ENCODE assay signal across 22 cellular contexts in genomic region chr20:8200220-8200619, GRCh38.
A peak's percentile ranks its signal among the peaks of the same experiment; 100 is the strongest.
DNase-seq lines count a peak whose midpoint lies in the region; ATAC-seq, FAIRE-seq and TF ChIP-seq lines count a peak whose summit lies in the region.
"Had no signal": no experiment of that assay in that cellular context is flagged by ENCODE, and none has a peak within 500 bp of the region (broad histone marks: within the 10 kb centered on the region; RNA-seq: fewer than 3 reads in every experiment).

No MANE protein-coding gene starts in this region.

- POLR2A ChIA-PET in A549 (lab: Yijun Ruan, JAX) = no interaction called here
- POLR2A ChIA-PET in IMR-90 (lab: Charles Lee; ENCODE audit: unreplicated experiment) = no interaction called here

- intact Hi-C loops in IMR-90 (cut with micrococcal nuclease) = no loop called here
- intact Hi-C loops in upper lobe of right lung (cut with DNase I) = no loop called here

- no peak overlapping the region for H2BK15ac ChIP-seq in IMR-90 (ENCODE audit: low read depth, low read length)

- H4K20me1 ChIP-seq in IMR-90 (ENCODE audit: insufficient read depth, low read length) = no peaks in the 10 kb centered on the region
- H4K20me1 ChIP-seq: BLaER1 treated with 17β-estradiol and CSF1 and Interleukin-3, amounts not matched to agents 10 nM and 100 nM had no signal

- H3K56ac ChIP-seq in IMR-90 (ENCODE audit: extremely low read depth, insufficient read depth, low read length) = no peak overlapping the region

- H2BK5ac ChIP-seq in IMR-90 (ENCODE audit: low read depth, low read length, poor library complexity, severe bottlenecking) = no peak overlapping the region

- no peak overlapping the region for H4K5ac ChIP-seq in IMR-90 (ENCODE audit: low read depth, low read length)

- H3K9me1 ChIP-seq in IMR-90 (ENCODE audit: insufficient read depth, low read length) = no peaks in the 10 kb centered on the region

- no peak overlapping the region for H2AK9ac ChIP-seq in IMR-90 (replicated peaks; ENCODE audit: low read depth, low read length, poor library complexity)

- ATAC-seq in A549 (no peak), IMR-90 (ENCODE audit: low read depth) (no peak), upper lobe of right lung (no peak)
- ATAC-seq: CD8-positive, alpha-beta T cell; GM12878 had no signal

- H2BK20ac ChIP-seq in IMR-90 (ENCODE audit: low read depth, low read length) = no peak overlapping the region

- CTCF ChIA-PET in A549 (lab: Yijun Ruan, JAX) (no interaction called here), IMR-90 (lab: Yijun Ruan, JAX) (no interaction called here)

- peaks cover 7 to 11% of the 10 kb centered on the region in 2 experiments for H3K79me1 ChIP-seq in IMR-90 (ENCODE audit: low read depth in 1 of 2, low read length in 2 of 2)

- H3K9me3 ChIP-seq in A549 (no peaks in the 10 kb centered on the region), IMR-90 (ENCODE audit: control insufficient read depth, insufficient read depth, low read length) (peaks cover 3% of the 10 kb centered on the region; the same call in 1 of the 2 replicates), upper lobe of right lung (no peaks in the 10 kb centered on the region)

- dilution Hi-C loops in IMR-90 (cut with HindIII; ENCODE audit: low sequenced_read_pairs, unreplicated experiment) = no loop called here

- no peak for TF ChIP-seq CTCF in A549 (IDR thresholded peaks at IDR 0.05)
- no peak for TF ChIP-seq CTCF in IMR-90 (conservative IDR thresholded peaks at IDR 0.05; ENCODE audit: low read depth, low read length)
- TF ChIP-seq CTCF in upper lobe of right lung (IDR thresholded peaks at IDR 0.05) = no peak

- H2BK120ac ChIP-seq in IMR-90 (ENCODE audit: low read depth, low read length) = no peak overlapping the region

- peak; percentile 51 for FAIRE-seq in A549 (lab: Jason Lieb, UNC)
- peak; percentile 86 for FAIRE-seq in islet of Langerhans (lab: Jason Lieb, UNC)
- FAIRE-seq: GM12878, GM12892, GM18507 had no signal

- H3K27ac ChIP-seq in A549 (no peak overlapping the region), IMR-90 (ENCODE audit: insufficient read depth, low read length) (no peak overlapping the region), upper lobe of right lung (no peak overlapping the region)
- H3K27ac ChIP-seq: BLaER1 treated with 17β-estradiol and CSF1 and Interleukin-3, amounts not matched to agents 10 nM and 100 nM; C4-2B had no signal

- H3K27me3 ChIP-seq in IMR-90 (ENCODE audit: control insufficient read depth, insufficient read depth, low read length) (no peaks in the 10 kb centered on the region), upper lobe of right lung (no peaks in the 10 kb centered on the region)
- H3K27me3 ChIP-seq: BLaER1 treated with 17β-estradiol and CSF1 and Interleukin-3, amounts not matched to agents 10 nM and 100 nM had no signal

- no peak for TF ChIP-seq EP300 in A549 (IDR thresholded peaks at IDR 0.05)

- no peak overlapping the region for H3K4me2 ChIP-seq in A549
- H3K4me2 ChIP-seq in IMR-90 (ENCODE audit: low read depth, low read length) = no peak overlapping the region
- H3K4me2 ChIP-seq: BLaER1 treated with 17β-estradiol and CSF1 and Interleukin-3, amounts not matched to agents 10 nM and 100 nM had no signal

- no peak overlapping the region for H2AK5ac ChIP-seq in IMR-90 (ENCODE audit: low read depth, low read length)

- no peak overlapping the region for H4K8ac ChIP-seq in IMR-90 (ENCODE audit: low read depth in 2 of 2, low read length in 2 of 2)

- DNase-seq in A549 (ENCODE audit: low read depth in 1 of 2, low spot score in 1 of 2) (no peak), IMR-90 (no peak), upper lobe of right lung (no peak), NCI-H128 (lab: John Stamatoyannopoulos, UW; ENCODE audit: unreplicated experiment) (no peak)
- DNase-seq: 8988T; AML-193; CD4-positive, alpha-beta T cell; CD8-positive, alpha-beta T cell; COR-L47; DMS 273 treated with DMSO at 0.1 percent for 48 hours; DMS153; DMS53; DMS79; DND-41; EL; GDM1 had no signal

- TF ChIP-seq RAD21 in A549 (conservative IDR thresholded peaks at IDR 0.05 in 1 of 2, IDR thresholded peaks at IDR 0.05 in 1 of 2) = no peak
- no peak for TF ChIP-seq RAD21 in IMR-90 (IDR thresholded peaks at IDR 0.05; ENCODE audit: low read length)

- H3K4me1 ChIP-seq in A549 (no peaks in the 10 kb centered on the region), IMR-90 (ENCODE audit: control insufficient read depth, insufficient read depth, low read length) (no peaks in the 10 kb centered on the region; the same call in 1 of the 2 replicates), upper lobe of right lung (no peaks in the 10 kb centered on the region)
- H3K4me1 ChIP-seq: BLaER1 treated with 17β-estradiol and CSF1 and Interleukin-3, amounts not matched to agents 10 nM and 100 nM had no signal

- no peak overlapping the region for H3K23ac ChIP-seq in IMR-90 (ENCODE audit: low read depth, low read length)

- no peak overlapping the region for H3K4me3 ChIP-seq in A549
- no peak overlapping the region for H3K4me3 ChIP-seq in IMR-90 (ENCODE audit: insufficient read depth, low read depth, low read length)
- no peak overlapping the region for H3K4me3 ChIP-seq in upper lobe of right lung
- H3K4me3 ChIP-seq: BLaER1 treated with 17β-estradiol and CSF1 and Interleukin-3, amounts not matched to agents 10 nM and 100 nM; GM12878 had no signal

- no peak overlapping the region for H4K91ac ChIP-seq in IMR-90 (ENCODE audit: insufficient read depth, low read depth, low read length)

- no peak overlapping the region for H3K14ac ChIP-seq in IMR-90 (replicated peaks; ENCODE audit: low read depth, low read length)

- H3K36me3 ChIP-seq in IMR-90 (ENCODE audit: control insufficient read depth, insufficient read depth, low read length) (no peaks in the 10 kb centered on the region), upper lobe of right lung (no peaks in the 10 kb centered on the region)

- no peak overlapping the region for H3K4ac ChIP-seq in IMR-90 (ENCODE audit: low read depth, low read length)

- in situ Hi-C loops in IMR-90 (cut with MboI; ENCODE audit: low sequenced_read_pairs) = no loop called here

- H3K18ac ChIP-seq in IMR-90 (ENCODE audit: low read depth, low read length) = no peak overlapping the region

- H2AFZ ChIP-seq in IMR-90 (replicated peaks; ENCODE audit: low read length, poor library complexity) = no peak overlapping the region

- TF ChIP-seq POLR2A in A549 (IDR thresholded peaks at IDR 0.05; ENCODE audit: low read length) (no peak), IMR-90 (IDR thresholded peaks at IDR 0.05; ENCODE audit: low read depth, low read length) (no peak)

- BruUV-seq in IMR-90 (replicated peaks; lab: Mats Ljungman, UMichigan) = no TSS peak

- no peak overlapping the region for H3K9ac ChIP-seq in IMR-90 (ENCODE audit: low read depth, low read length)
- H3K9ac ChIP-seq: BLaER1 treated with 17β-estradiol and CSF1 and Interleukin-3, amounts not matched to agents 10 nM and 100 nM had no signal

TF ChIP-seq in A549, 52 proteins besides CTCF, POLR2A, EP300 and RAD21:
- TF ChIP-seq MAFK (IDR thresholded peaks at IDR 0.05; ENCODE audit: partially characterized antibody) = peak; percentile 70
- no peak for TF ChIP-seq ELK1 (IDR thresholded peaks at IDR 0.05; ENCODE audit: low read depth, low read length)

TF ChIP-seq in IMR-90, 13 proteins besides CTCF, POLR2A, EP300 and RAD21:
- TF ChIP-seq NFE2L2 (IDR thresholded peaks at IDR 0.05; ENCODE audit: low read depth, low read length) = no peak
- peak; percentile 53; the same call in 1 of the 2 replicates for TF ChIP-seq MAFK (IDR thresholded peaks at IDR 0.05; ENCODE audit: low read depth, low read length)
